13 cellular contexts compared by ENCODE assay signal in genomic region chr9:4262735-4263141, GRCh38. TPM values are rescaled to one million over a fixed set of nuclear protein-coding genes. Genes with fewer than 3 reads are reported as not detected.
DNase-seq lines count a peak whose midpoint lies in the region; ATAC-seq, FAIRE-seq and TF ChIP-seq lines count a peak whose summit lies in the region.
"Had no signal": no experiment of that assay in that cellular context is flagged by ENCODE, and none has a peak within 500 bp of the region (broad histone marks: within the 10 kb centered on the region; RNA-seq: fewer than 3 reads in every experiment).

No MANE protein-coding gene starts in this region.

- no peak for TF ChIP-seq POLR2A in H1 (IDR thresholded peaks at IDR 0.05; ENCODE audit: control extremely low read depth in 1 of 2, low read depth in 2 of 2, low read length in 2 of 2)

- WGBS in H1 (ENCODE audit: extremely low coverage in 1 of 2, insufficient coverage in 1 of 2, insufficient read length in 1 of 2, insufficient replicate concordance in 2 of 2, low coverage in 1 of 2, low lambda C conversion rate in 2 of 2, missing lambda C conversion rate in 1 of 2), 2 experiments, result 68% methylated on average over 2 of the region's 2 CpGs; no CpG with 5 or more reads in 1 of the 2 experiments
- WGBS in mesodermal cell (ENCODE audit: insufficient coverage in 2 of 2), 2 experiments, result no CpG with 5 or more reads among the region's 2 CpGs

- no peak overlapping the region for H3K4me2 ChIP-seq in H1 (ENCODE audit: insufficient read depth in 1 of 2, low read depth in 2 of 2, low read length in 2 of 2)

- H4K91ac ChIP-seq in H1 (replicated peaks; ENCODE audit: insufficient read length, low read length), result no peak overlapping the region

- H3K4me3 ChIP-seq in H1 (ENCODE audit: extremely low read depth in 1 of 4, insufficient read depth in 2 of 4, low read depth in 3 of 4, low read length in 4 of 4), result no peak overlapping the region
- H3K4me3 ChIP-seq in mesodermal cell (ENCODE audit: extremely low read depth, insufficient read depth, low read length, poor library complexity, severe bottlenecking), result no peak overlapping the region
- H3K4me3 ChIP-seq: transverse colon had no signal

- H2BK15ac ChIP-seq in H1 (ENCODE audit: low read length), result peak overlapping the region; percentile 24; the same call in 1 of the 2 replicates

- H2BK12ac ChIP-seq in H1 (ENCODE audit: low read depth, low read length), result no peak overlapping the region

- no peaks in the 10 kb centered on the region for H3K79me1 ChIP-seq in H1 (ENCODE audit: low read depth, low read length)

- H4K5ac ChIP-seq in H1 (ENCODE audit: insufficient read length, low read depth, low read length), result no peak overlapping the region

- no peak for TF ChIP-seq EP300 in H1 (IDR thresholded peaks at IDR 0.05; ENCODE audit: borderline replicate concordance in 1 of 2, low read depth in 2 of 2, low read length in 2 of 2)

- H2BK20ac ChIP-seq in H1 (ENCODE audit: low read length), result no peak overlapping the region

- H3K23me2 ChIP-seq in H1 (ENCODE audit: low read depth, low read length), result no peaks in the 10 kb centered on the region

- no peak overlapping the region for H3K14ac ChIP-seq in H1 (ENCODE audit: insufficient read length)

- H4K8ac ChIP-seq in H1 (ENCODE audit: extremely low read depth, insufficient read depth, low read length), result no peak overlapping the region

- H3K56ac ChIP-seq in H1 (replicated peaks; ENCODE audit: insufficient read length, low read depth, low read length), result no peak overlapping the region

- H4K20me1 ChIP-seq in H1 (replicated peaks in 1 of 2; ENCODE audit: control insufficient read depth in 1 of 2, insufficient read depth in 2 of 2, low read length in 2 of 2), result no peaks in the 10 kb centered on the region

- H3K23ac ChIP-seq in H1 (ENCODE audit: insufficient read length), result no peak overlapping the region

- no peak for TF ChIP-seq RAD21 in H1 (IDR thresholded peaks at IDR 0.05 in 1 of 2, conservative IDR thresholded peaks at IDR 0.05 in 1 of 2; ENCODE audit: low read depth in 2 of 2, low read length in 2 of 2)

- H2AK5ac ChIP-seq in H1 (ENCODE audit: low read depth, low read length), result no peak overlapping the region

- H3K27me3 ChIP-seq in H1 (replicated peaks in 1 of 4; ENCODE audit: control insufficient read depth in 3 of 4, extremely low read depth in 1 of 4, insufficient read depth in 3 of 4, low read length in 3 of 4), result no peaks in the 10 kb centered on the region
- H3K27me3 ChIP-seq: transverse colon had no signal

- TF ChIP-seq CTCF in H1 (IDR thresholded peaks at IDR 0.05; ENCODE audit: control extremely low read depth in 1 of 3, insufficient read depth in 1 of 3, low read depth in 1 of 3, low read length in 3 of 3) (no peak), D721Med (IDR thresholded peaks at IDR 0.05; ENCODE audit: insufficient read depth, missing control alignments) (no peak)

- H3K4me1 ChIP-seq in H1 (replicated peaks in 1 of 4; ENCODE audit: control insufficient read depth in 3 of 4, insufficient read depth in 4 of 4, low read length in 3 of 4) (no peaks in the 10 kb centered on the region), mesodermal cell (ENCODE audit: control insufficient read depth, insufficient read depth, low read length, poor library complexity, severe bottlenecking) (peaks cover 21% of the 10 kb centered on the region)
- H3K4me1 ChIP-seq: transverse colon had no signal

- H2AFZ ChIP-seq in H1 (ENCODE audit: low read length), result no peak overlapping the region

- no peaks in the 10 kb centered on the region for H3K79me2 ChIP-seq in H1 (ENCODE audit: control insufficient read depth in 1 of 2, insufficient read depth in 2 of 2, low read length in 2 of 2)

- no peak overlapping the region for H3K18ac ChIP-seq in H1 (ENCODE audit: extremely low read depth, low read length)

- no peak for ATAC-seq in HG03139 (IDR thresholded peaks at IDR 0.05; ENCODE audit: unreplicated experiment)

- CTCF ChIA-PET in H1 (lab: Charles Lee; ENCODE audit: partially characterized antibody), result interaction anchor here (0.7 to 0.9 kb wide), 2 partner anchors 35 to 57 kb away, joined by 3 read pairs; no protein-coding TSS in a partner anchor

- H3K27ac ChIP-seq in H1 (ENCODE audit: low read depth, low read length) (no peak overlapping the region), mesodermal cell (ENCODE audit: low read depth, low read length, severe bottlenecking) (peak overlapping the region; percentile 88)
- H3K27ac ChIP-seq: transverse colon had no signal

- H3K36me3 ChIP-seq in H1 (ENCODE audit: control insufficient read depth in 2 of 4, insufficient read depth in 4 of 4, low read length in 3 of 4) (no peaks in the 10 kb centered on the region), mesodermal cell (ENCODE audit: control insufficient read depth, insufficient read depth, low read length) (no peaks in the 10 kb centered on the region)
- H3K36me3 ChIP-seq: transverse colon had no signal

- peak; percentile 92 for DNase-seq in EH (ENCODE audit: low read depth)
- DNase-seq in NCI-H460 (ENCODE audit: extremely low read depth, low read depth), result peak; percentile 49
- DNase-seq in H1 (ENCODE audit: low read depth in 1 of 2, low spot score in 2 of 2), result no peak
- DNase-seq in stimulated activated naive CD4-positive, alpha-beta T cell treated with Interleukin-2 at 50 U/mL for 16 hours (lab: John Stamatoyannopoulos, UW), result no peak
- DNase-seq in NOMO-1 treated with DMSO at 0.1 percent for 48 hours (lab: John Stamatoyannopoulos, UW; ENCODE audit: unreplicated experiment), result no peak
- DNase-seq in D721Med (ENCODE audit: insufficient read length, low spot score), result no peak
- DNase-seq: activated CD4-positive, CD25-positive, alpha-beta regulatory T cell; activated naive CD4-positive, alpha-beta T cell treated with anti-CD3 and anti-CD28 coated beads, Interleukin-2, amount 10 ng/mL, durations not matched to agents 7 days and 5 days; DMS79; NCI-H1092; transverse colon had no signal

- no peak for FAIRE-seq in H1 (lab: Jason Lieb, UNC)
- FAIRE-seq in D721Med (lab: Jason Lieb, UNC), result no peak

- no peak overlapping the region for H3K9ac ChIP-seq in H1 (replicated peaks in 1 of 4; ENCODE audit: extremely low read depth in 1 of 4, low read depth in 3 of 4, low read length in 3 of 4)

- H3K9me3 ChIP-seq in H1 (ENCODE audit: insufficient read depth in 2 of 2, low read depth in 1 of 2, low read length in 1 of 2) (no peaks in the 10 kb centered on the region), mesodermal cell (ENCODE audit: control insufficient read depth, low read length) (no peaks in the 10 kb centered on the region)
- H3K9me3 ChIP-seq: transverse colon had no signal

- POLR2A ChIA-PET in H1 (lab: Charles Lee; ENCODE audit: partially characterized antibody), result no interaction called here

- no peak overlapping the region for H2BK5ac ChIP-seq in H1 (ENCODE audit: low read depth, low read length)

- H3K4ac ChIP-seq in H1 (replicated peaks; ENCODE audit: insufficient read length, low read depth, low read length), result no peak overlapping the region

- H2BK120ac ChIP-seq in H1 (replicated peaks; ENCODE audit: low read depth, low read length), result no peak overlapping the region

TF ChIP-seq in H1, 55 proteins besides CTCF, POLR2A, EP300 and RAD21:
- TF ChIP-seq JUND (IDR thresholded peaks at IDR 0.05; ENCODE audit: low read length), result peak; percentile 42; the same call in 1 of the 2 replicates
- no peak for TF ChIP-seq TCF12 (IDR thresholded peaks at IDR 0.05; ENCODE audit: low read depth, low read length)

RNA-seq across cellular contexts. Expression of gene GLIS3, which starts 37.1 kb away (rescaled TPM):
- 7.2 and 8.6 TPM in 2 replicates for total RNA-seq in NCI-H460 (2014; rRNA removed; shearing (Covaris generic))
- 2.8 and 3.1 TPM in 2 replicates for polyA plus RNA-seq in NCI-H460 (2014; cell fraction: nucleus; rRNA removed)
- total RNA-seq in H1 (2021; fragmentation: NEBNext Ultra II Directional; extraction: Animal tissue kit (Norgen Biotek cat#: 25700)), result 0.63 and 0.93 TPM in 2 replicates
- polyA plus RNA-seq in H1 (2011; rRNA removed), result 0.06 and 0.13 TPM in 2 replicates
- 0.04 TPM for polyA plus RNA-seq in H1 (2011; cell fraction: cytosol; rRNA removed)
- polyA plus RNA-seq in H1 (2011; cell fraction: nucleus; rRNA removed), result 0.58 TPM
- polyA plus RNA-seq in H1 (2012, experiment 1 of 2), result 0.06 to 0.31 TPM (median 0.12 TPM) in 4 replicates
- polyA plus RNA-seq in H1 (2012, experiment 2 of 2), result not detected
- polyA plus RNA-seq in H1 (2013, experiment 1 of 2), result 0.20 TPM
- polyA plus RNA-seq in H1 (2013, experiment 2 of 2), result 0.15 TPM
- 2.1 and 4.1 TPM in 2 replicates for polyA minus RNA-seq in H1 (2011; rRNA and poly(A)+ RNA removed)
- polyA minus RNA-seq in H1 (2011; cell fraction: cytosol; rRNA and poly(A)+ RNA removed), result 0.37 TPM
- polyA minus RNA-seq in H1 (2011; cell fraction: nucleus; rRNA and poly(A)+ RNA removed), result 3.8 TPM
- polyA plus RNA-seq in mesodermal cell (2013, experiment 1 of 2), result 2.4 TPM
- 1.1 TPM for polyA plus RNA-seq in mesodermal cell (2013, experiment 2 of 2)

Comparison
In these comparisons a context has a peak if more than half of its experiments do, and no peak if none do; other contexts are left out.
1. DNase-seq: peak in EH (single experiment) and NCI-H460 (single experiment); none in H1 (0 of 2), stimulated activated naive CD4-positive, alpha-beta T cell treated with Interleukin-2 at 50 U/mL for 16 hours (single experiment), NOMO-1 treated with DMSO at 0.1 percent for 48 hours (single experiment) and D721Med (single experiment).